ENCODE assay signal across 8 cellular contexts in the genomic region with DNA sequence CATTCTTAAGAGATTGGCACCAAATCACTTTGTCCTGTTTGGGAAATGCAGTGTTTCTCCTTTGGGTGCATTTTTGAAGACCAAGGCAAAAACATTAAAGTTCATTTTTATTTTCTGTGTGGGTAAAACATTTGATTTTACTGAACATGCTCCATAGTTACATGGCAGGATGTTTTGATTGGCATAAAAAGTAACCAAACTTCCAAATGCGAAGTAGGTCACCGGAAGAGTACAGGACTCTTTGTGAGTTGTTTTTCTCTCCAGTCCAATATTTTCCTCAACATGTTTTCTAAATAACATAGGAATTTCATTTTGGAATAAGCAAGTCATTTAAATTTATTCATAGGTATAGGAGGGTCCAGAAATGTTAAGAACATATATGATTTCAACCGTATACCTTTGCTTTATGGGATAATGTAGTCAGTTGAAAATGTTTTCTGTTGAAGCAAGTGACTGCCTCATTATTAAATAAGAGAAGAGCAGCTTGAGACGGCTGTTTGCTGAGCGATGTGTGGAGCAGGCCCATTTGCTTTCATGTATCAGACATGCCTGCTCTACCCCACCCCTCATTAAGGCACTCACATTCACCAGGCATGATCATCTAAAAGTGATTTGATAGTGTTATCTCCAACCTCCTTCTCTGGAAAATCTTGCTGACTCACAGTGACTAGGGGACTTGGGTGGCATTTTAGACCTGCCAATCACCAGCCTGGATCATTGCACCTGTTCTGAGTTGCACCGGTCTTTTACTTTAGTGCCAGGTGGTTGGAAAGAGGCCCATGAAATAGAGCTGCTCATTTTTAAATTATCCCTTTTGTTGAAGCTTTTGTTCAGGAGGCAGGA. TPM values are rescaled to one million over a fixed set of nuclear protein-coding genes. Genes with fewer than 3 reads are reported as not detected.
DNase-seq lines count a peak whose midpoint lies in the region; ATAC-seq and TF ChIP-seq lines count a peak whose summit lies in the region.
"Not testable (repeated sequence)": the region's sequence is repeated elsewhere in the genome, so short reads cannot be mapped to it uniquely, and the experiment has no call there.
"Had no signal": no experiment of that assay in that cellular context is flagged by ENCODE, and none has a peak within 500 bp of the region (broad histone marks: within the 10 kb centered on the region; RNA-seq: fewer than 3 reads in every experiment).

No MANE protein-coding gene starts in this region.

- DNase-seq in HUDEP-2 (lab: John Stamatoyannopoulos, UW; ENCODE audit: unreplicated experiment in 76 of 76) (peak in 53 of 76 experiments; percentile 3 to 78 (median 33)), NCI-H2081 (lab: John Stamatoyannopoulos, UW) (peak; percentile 56 to 80), NCI-H748 treated with DMSO at 0.1 percent for 48 hours (lab: John Stamatoyannopoulos, UW) (peak; percentile 89)
- DNase-seq in adipocyte (ENCODE audit: low read depth); esophagus muscularis mucosa (ENCODE audit: extremely low spot score); lower lobe of right lung: not testable (repeated sequence)

- not testable (repeated sequence) for H3K27me3 ChIP-seq in adipocyte (replicated peaks; ENCODE audit: control insufficient read depth, insufficient read depth, low read length); esophagus muscularis mucosa; lower lobe of right lung (ENCODE audit: low read depth); subcutaneous abdominal adipose tissue (ENCODE audit: control insufficient read depth in 5 of 5, insufficient read depth in 4 of 5, low read length in 5 of 5)

- H3K9ac ChIP-seq in adipocyte (ENCODE audit: low read length): peak overlapping the region; percentile 85
- peak overlapping the region in 1 of 5 donors; percentile 82 for H3K9ac ChIP-seq in subcutaneous abdominal adipose tissue (ENCODE audit: low read length in 5 of 5)

- peak overlapping the region; percentile 52 for H3K4me3 ChIP-seq in adipocyte (ENCODE audit: low read length)
- H3K4me3 ChIP-seq in esophagus muscularis mucosa; lower lobe of right lung; subcutaneous abdominal adipose tissue (ENCODE audit: low read depth in 1 of 5, low read length in 5 of 5): not testable (repeated sequence)

- WGBS in esophagus muscularis mucosa: 75% methylated on average over 6 of the region's 6 CpGs

- not testable (repeated sequence) for TF ChIP-seq POLR2A in esophagus muscularis mucosa (IDR thresholded peaks at IDR 0.05; ENCODE audit: low read depth)

- H3K27ac ChIP-seq in esophagus muscularis mucosa (replicated peaks in 1 of 4) (peak overlapping the region; percentile 25 to 60 (median 50)), lower lobe of right lung (peak overlapping the region; percentile 32), subcutaneous abdominal adipose tissue (ENCODE audit: low read depth, low read length) (peak overlapping the region; percentile 98)

- H3K4me1 ChIP-seq in adipocyte (ENCODE audit: control insufficient read depth, insufficient read depth, low read length): peaks cover 72% of the 10 kb centered on the region
- peaks cover 13 to 25% (median 23%) of the 10 kb centered on the region in 4 donors for H3K4me1 ChIP-seq in esophagus muscularis mucosa
- peaks cover 19% of the 10 kb centered on the region for H3K4me1 ChIP-seq in lower lobe of right lung
- peaks cover 0 to 45% (median 29%) of the 10 kb centered on the region in 5 donors for H3K4me1 ChIP-seq in subcutaneous abdominal adipose tissue (ENCODE audit: control insufficient read depth in 5 of 5, insufficient read depth in 5 of 5, low read length in 5 of 5)

- not testable (repeated sequence) for H3K36me3 ChIP-seq in adipocyte (ENCODE audit: control insufficient read depth, insufficient read depth, low read length, severe bottlenecking); esophagus muscularis mucosa; lower lobe of right lung; subcutaneous abdominal adipose tissue (ENCODE audit: control insufficient read depth in 5 of 5, insufficient read depth in 5 of 5, low read length in 5 of 5)

- not testable (repeated sequence) for TF ChIP-seq CTCF in esophagus muscularis mucosa (IDR thresholded peaks at IDR 0.05); lower lobe of right lung (IDR thresholded peaks at IDR 0.05)

- intact Hi-C loops in esophagus muscularis mucosa (cut with DNase I): loop anchor here (5.0 kb wide), 1 partner anchor 77 kb away; no protein-coding TSS in a partner anchor
- intact Hi-C loops in lower lobe of right lung (cut with DNase I): loop anchor here (5.0 kb wide), 1 partner anchor 262 kb away; no protein-coding TSS in a partner anchor

- H3K9me3 ChIP-seq in adipocyte (ENCODE audit: control insufficient read depth, low read length); esophagus muscularis mucosa; lower lobe of right lung; subcutaneous abdominal adipose tissue (ENCODE audit: control insufficient read depth in 5 of 5, low read length in 5 of 5): not testable (repeated sequence)

- ATAC-seq in lower lobe of right lung: peak in 1 of 2 donors; percentile 38

- TF ChIP-seq EP300 in esophagus muscularis mucosa (IDR thresholded peaks at IDR 0.05): not testable (repeated sequence)

RNA-seq across cellular contexts. Expression of a gene that starts 16.3 kb away (rescaled TPM):
- total RNA-seq in esophagus muscularis mucosa (10 to 100 TPM in 1 of 4 donors, 1 to 10 TPM in 3; 7.9 to 12.7 (median 9.6) TPM), lower lobe of right lung (34.4 TPM)
- total RNA-seq: activated CD4-positive, alpha-beta memory T cell treated with anti-CD3 and anti-CD28 coated beads, Interleukin-2, amount 10 ng/mL, durations not matched to agents 7 days and 5 days had no signal

RNA-seq across cellular contexts. Expression of a gene that starts 56.8 kb away (rescaled TPM):
- 100 to 1,000 TPM in 3 of 4 donors, 10 to 100 TPM in 1; 88.6 to 172 (median 141) TPM for total RNA-seq in esophagus muscularis mucosa
- total RNA-seq in lower lobe of right lung: 54.5 TPM

Comparison
In these comparisons a context has a peak if more than half of its experiments do, and no peak if none do; other contexts are left out.
1. H3K27ac ChIP-seq: peak in every context shown above with its lines; median percentile 98 in subcutaneous abdominal adipose tissue; 50 in esophagus muscularis mucosa; 32 in lower lobe of right lung.